In the genomic region with DNA sequence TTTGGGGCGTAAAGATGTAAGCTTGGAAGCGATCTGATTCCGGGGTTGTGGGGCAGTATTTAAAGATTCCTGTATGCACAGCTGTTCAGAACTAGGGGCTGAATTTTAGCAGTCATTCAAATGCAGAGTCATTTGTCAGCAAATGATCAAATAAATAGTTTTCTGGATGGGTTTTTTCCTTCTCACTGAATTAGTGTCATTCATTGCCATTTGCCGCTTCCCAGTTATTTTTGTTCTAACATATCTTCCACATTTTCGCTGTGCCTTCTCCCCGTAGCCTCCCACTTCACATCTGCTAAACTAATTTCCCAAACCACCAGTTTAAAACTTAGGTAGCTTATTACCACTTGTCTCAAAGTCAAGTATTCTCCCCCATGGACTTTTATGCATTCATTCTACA, we compare ENCODE assay signal across 17 cellular contexts. TPM values are rescaled to one million over a fixed set of nuclear protein-coding genes. Genes with fewer than 3 reads are reported as not detected.
A peak's percentile ranks its signal among the peaks of the same experiment; 100 is the strongest.
DNase-seq lines count a peak whose midpoint lies in the region; ATAC-seq and TF ChIP-seq lines count a peak whose summit lies in the region.
"Had no signal": no experiment of that assay in that cellular context is flagged by ENCODE, and none has a peak within 500 bp of the region (broad histone marks: within the 10 kb centered on the region; RNA-seq: fewer than 3 reads in every experiment).

No MANE protein-coding gene starts in this region.

- TF ChIP-seq CTCF in OCI-LY3 (IDR thresholded peaks at IDR 0.05; ENCODE audit: low read depth, low read length) (no peak), BE2C (IDR thresholded peaks at IDR 0.05; ENCODE audit: low read depth, low read length) (no peak)

- CTCF ChIA-PET in naive thymus-derived CD4-positive, alpha-beta T cell (lab: Charles Lee) = interaction anchor here (1.3 kb wide), 1 partner anchor 503 kb away, joined by 3 read pairs; no protein-coding TSS in a partner anchor

- H3K27me3 Mint-ChIP-seq in naive thymus-derived CD4-positive, alpha-beta T cell = no peaks in the 10 kb centered on the region
- H3K27me3 Mint-ChIP-seq: CD4-positive, alpha-beta memory T cell had no signal

- ATAC-seq in naive thymus-derived CD4-positive, alpha-beta T cell = no peak
- ATAC-seq in left ventricle myocardium superior (no peak), GM21529 (IDR thresholded peaks at IDR 0.05; ENCODE audit: unreplicated experiment) (no peak)
- ATAC-seq: HCT116 had no signal

- peak overlapping the region; percentile 52; the same call in 1 of the 2 replicates for H3K4me2 ChIP-seq in OCI-LY3 (ENCODE audit: low read length)
- H3K4me2 ChIP-seq: GM23338 had no signal

- no peak overlapping the region for H3K4me3 ChIP-seq in OCI-LY3 (ENCODE audit: low read length)
- no peak overlapping the region for H3K4me3 ChIP-seq in naive thymus-derived CD4-positive, alpha-beta T cell (ENCODE audit: low read length)
- no peak overlapping the region for H3K4me3 ChIP-seq in BE2C (ENCODE audit: low read depth, low read length)
- H3K4me3 ChIP-seq: GM23338 had no signal

- no peaks in the 10 kb centered on the region for H3K36me3 ChIP-seq in OCI-LY3 (replicated peaks; ENCODE audit: low read depth, low read length)
- H3K36me3 ChIP-seq in naive thymus-derived CD4-positive, alpha-beta T cell (ENCODE audit: control insufficient read depth in 2 of 3, insufficient read depth in 3 of 3, low read length in 3 of 3) = peaks cover 0 to 17% (median 0%) of the 10 kb centered on the region in 3 experiments
- H3K36me3 ChIP-seq in BE2C = no peaks in the 10 kb centered on the region

- no peaks in the 10 kb centered on the region for H4K20me1 ChIP-seq in OCI-LY3 (ENCODE audit: insufficient read depth, low read length)

- no peaks in the 10 kb centered on the region for H3K79me2 ChIP-seq in OCI-LY3 (ENCODE audit: low read length)

- POLR2A ChIA-PET in naive thymus-derived CD4-positive, alpha-beta T cell (lab: Charles Lee) = no interaction called here

- no peak overlapping the region for H3K27ac ChIP-seq in OCI-LY3 (ENCODE audit: low read length)
- no peak overlapping the region for H3K27ac ChIP-seq in naive thymus-derived CD4-positive, alpha-beta T cell (ENCODE audit: low read depth, low read length)
- H3K27ac ChIP-seq: 22Rv1 had no signal

- 0 out of 2 replicates have a peak overlapping the region, but pooled peaks have one; percentile 2 for H2AFZ ChIP-seq in OCI-LY3 (ENCODE audit: low read depth, low read length)
- H2AFZ ChIP-seq: GM23338 had no signal

- H3K9me3 ChIP-seq in OCI-LY3 (ENCODE audit: insufficient read depth, low read length) (no peaks in the 10 kb centered on the region), BE2C (no peaks in the 10 kb centered on the region)
- H3K9me3 ChIP-seq in naive thymus-derived CD4-positive, alpha-beta T cell (ENCODE audit: control insufficient read depth in 2 of 3, low read length in 3 of 3) = no peaks in the 10 kb centered on the region
- H3K9me3 ChIP-seq: Caco-2 had no signal

- no peak overlapping the region for H3K9ac ChIP-seq in OCI-LY3 (ENCODE audit: low read length)

- peak overlapping the region in 6 of 9 donors; percentile 6 to 63 (median 38) for H3K27ac Mint-ChIP-seq in naive thymus-derived CD4-positive, alpha-beta T cell
- H3K27ac Mint-ChIP-seq: GM23338, H9 had no signal

- DNase-seq in Ammon's horn (ENCODE audit: low spot score) (peak; percentile 36), putamen (ENCODE audit: low spot score) (peak; percentile 21), NCI-H2196 (lab: John Stamatoyannopoulos, UW; ENCODE audit: unreplicated experiment) (no peak), BE2C (no peak), left ventricle myocardium superior (no peak)
- no peak for DNase-seq in naive thymus-derived CD4-positive, alpha-beta T cell
- DNase-seq: C1 segment of cervical spinal cord; CD4-positive, alpha-beta memory T cell; DMS153; DND-41 had no signal

- H3K4me1 Mint-ChIP-seq in naive thymus-derived CD4-positive, alpha-beta T cell = peaks cover 3 to 21% (median 9%) of the 10 kb centered on the region in 7 donors

- H3K9me3 Mint-ChIP-seq in naive thymus-derived CD4-positive, alpha-beta T cell = no peaks in the 10 kb centered on the region
- H3K9me3 Mint-ChIP-seq: CD4-positive, alpha-beta memory T cell; GM23338; H9 had no signal

- peaks cover 37% of the 10 kb centered on the region for H3K4me1 ChIP-seq in OCI-LY3 (ENCODE audit: low read length)
- H3K4me1 ChIP-seq in naive thymus-derived CD4-positive, alpha-beta T cell (ENCODE audit: control insufficient read depth in 2 of 2, insufficient read depth in 2 of 2, low read length in 2 of 2) = peaks cover 0 to 6% of the 10 kb centered on the region in 2 donors
- H3K4me1 ChIP-seq in BE2C = peaks cover 4% of the 10 kb centered on the region
- H3K4me1 ChIP-seq: Caco-2 had no signal

- H3K36me3 Mint-ChIP-seq in naive thymus-derived CD4-positive, alpha-beta T cell = peaks cover 0 to 26% (median 5%) of the 10 kb centered on the region in 5 donors

- no peak overlapping the region for H3K4me3 Mint-ChIP-seq in naive thymus-derived CD4-positive, alpha-beta T cell
- H3K4me3 Mint-ChIP-seq: CD4-positive, alpha-beta memory T cell; GM23338; H9 had no signal

- intact Hi-C loops in naive thymus-derived CD4-positive, alpha-beta T cell (cut with micrococcal nuclease) = loop anchor here (10.0 kb wide), 2 partner anchors 387 to 847 kb away; no protein-coding TSS in a partner anchor
- intact Hi-C loops in left ventricle myocardium superior (cut with micrococcal nuclease) = no loop called here

- H3K27me3 ChIP-seq in OCI-LY3 (ENCODE audit: low read depth, low read length) = peaks cover 10% of the 10 kb centered on the region; the same call in 1 of the 2 replicates
- no peaks in the 10 kb centered on the region for H3K27me3 ChIP-seq in naive thymus-derived CD4-positive, alpha-beta T cell (ENCODE audit: control insufficient read depth in 2 of 2, insufficient read depth in 2 of 2, low read length in 2 of 2)
- H3K27me3 ChIP-seq in BE2C = no peaks in the 10 kb centered on the region

RNA-seq across cellular contexts. Expression of gene CKMT2, which starts 41.4 kb away (rescaled TPM):
- not detected for total RNA-seq in naive thymus-derived CD4-positive, alpha-beta T cell
- not detected for polyA plus RNA-seq in naive thymus-derived CD4-positive, alpha-beta T cell
- 0.82 TPM for polyA plus RNA-seq in BE2C (2012; ENCODE audit: insufficient read depth, insufficient read length, low read depth)
- total RNA-seq in left ventricle myocardium superior = 2,067 TPM
- total RNA-seq: Caco-2; CD4-positive, alpha-beta memory T cell had no signal
- polyA plus RNA-seq: CD4-positive, alpha-beta memory T cell had no signal

Comparison
In these comparisons a context has a peak if more than half of its experiments do, and no peak if none do; other contexts are left out.
1. DNase-seq: peak in Ammon's horn (single experiment) and putamen (single experiment); none in naive thymus-derived CD4-positive, alpha-beta T cell (0 of 9), NCI-H2196 (single experiment), BE2C (single experiment) and left ventricle myocardium superior (single experiment).
2. RNA of gene CKMT2, which starts 41.4 kb away (total RNA-seq): 2,067 TPM in left ventricle myocardium superior (single experiment); not detected in naive thymus-derived CD4-positive, alpha-beta T cell; every median in the first group is over 1,000 times any median in the second.